ENCODE assay signal across 10 cellular contexts in genomic region chr3:195094211-195094921, GRCh38.
DNase-seq lines count a peak whose midpoint lies in the region; ATAC-seq and TF ChIP-seq lines count a peak whose summit lies in the region.
"Had no signal": no experiment of that assay in that cellular context is flagged by ENCODE, and none has a peak within 500 bp of the region (broad histone marks: within the 10 kb centered on the region; RNA-seq: fewer than 3 reads in every experiment).

No MANE protein-coding gene starts in this region.

- peaks cover 4% of the 10 kb centered on the region for H3K4me1 Mint-ChIP-seq in CD8-positive, alpha-beta T cell (ENCODE audit: low read depth)

- no peaks in the 10 kb centered on the region for H3K27me3 Mint-ChIP-seq in CD8-positive, alpha-beta T cell (ENCODE audit: low read depth)

- H3K36me3 Mint-ChIP-seq in CD8-positive, alpha-beta T cell = peaks cover 2% of the 10 kb centered on the region
- H3K36me3 Mint-ChIP-seq: activated naive CD4-positive, alpha-beta T cell treated with anti-CD3 and anti-CD28 coated beads, Interleukin-2, amount 10 ng/mL, durations not matched to agents 7 days and 5 days had no signal

- no peaks in the 10 kb centered on the region for H3K9me3 Mint-ChIP-seq in CD8-positive, alpha-beta T cell
- H3K9me3 Mint-ChIP-seq: activated naive CD4-positive, alpha-beta T cell treated with anti-CD3 and anti-CD28 coated beads, Interleukin-2, amount 10 ng/mL, durations not matched to agents 7 days and 5 days had no signal

- H3K9me3 ChIP-seq in right atrium auricular region (no peaks in the 10 kb centered on the region), aorta (ENCODE audit: control insufficient read depth, low read length) (no peaks in the 10 kb centered on the region)
- no peaks in the 10 kb centered on the region for H3K9me3 ChIP-seq in CD8-positive, alpha-beta T cell (ENCODE audit: low read length)

- no peak overlapping the region for H3K27ac Mint-ChIP-seq in CD8-positive, alpha-beta T cell
- H3K27ac Mint-ChIP-seq: activated naive CD4-positive, alpha-beta T cell treated with anti-CD3 and anti-CD28 coated beads, Interleukin-2, amount 10 ng/mL, durations not matched to agents 7 days and 5 days had no signal

- no peak overlapping the region for H3K4me3 Mint-ChIP-seq in CD8-positive, alpha-beta T cell
- H3K4me3 Mint-ChIP-seq: activated naive CD4-positive, alpha-beta T cell treated with anti-CD3 and anti-CD28 coated beads, Interleukin-2, amount 10 ng/mL, durations not matched to agents 7 days and 5 days had no signal

- TF ChIP-seq CTCF in right atrium auricular region (IDR thresholded peaks at IDR 0.05) = no peak
- no peak for TF ChIP-seq CTCF in CD8-positive, alpha-beta T cell (IDR thresholded peaks at IDR 0.05)

- H3K36me3 ChIP-seq in right atrium auricular region (no peaks in the 10 kb centered on the region), aorta (ENCODE audit: control insufficient read depth in 1 of 2, insufficient read depth in 2 of 2, low read length in 1 of 2) (no peaks in the 10 kb centered on the region)
- H3K36me3 ChIP-seq in CD8-positive, alpha-beta T cell (ENCODE audit: insufficient read depth, low read length) = no peaks in the 10 kb centered on the region

- intact Hi-C loops in Right ventricle myocardium inferior (cut with DNase I) (no loop called here), aorta (cut with DNase I) (no loop called here)
- intact Hi-C loops in CD8-positive, alpha-beta T cell (cut with DNase I, micrococcal nuclease) = no loop called here

- DNase-seq in Right ventricle myocardium inferior (ENCODE audit: missing footprints) = peak; percentile 62
- DNase-seq in right atrium auricular region (ENCODE audit: low spot score) = no peak
- peak; percentile 43 to 73 for DNase-seq in aorta
- DNase-seq in CD8-positive, alpha-beta T cell = no peak
- no peak for DNase-seq in NCI-H2081 (lab: John Stamatoyannopoulos, UW)
- DNase-seq in NOMO-1 treated with DMSO at 0.1 percent for 48 hours (lab: John Stamatoyannopoulos, UW; ENCODE audit: unreplicated experiment) = no peak
- DNase-seq: activated naive CD4-positive, alpha-beta T cell treated with anti-CD3 and anti-CD28 coated beads, Interleukin-2, amount 10 ng/mL, durations not matched to agents 7 days and 5 days; MM.1S had no signal

- H3K4me3 ChIP-seq in right atrium auricular region (no peak overlapping the region), aorta (ENCODE audit: low read length in 2 of 2) (no peak overlapping the region)
- H3K4me3 ChIP-seq in CD8-positive, alpha-beta T cell (ENCODE audit: low read depth, low read length) = no peak overlapping the region

- no peak overlapping the region for H3K27ac ChIP-seq in right atrium auricular region
- H3K27ac ChIP-seq in aorta (ENCODE audit: low read depth in 1 of 2, low read length in 2 of 2) = no peak overlapping the region
- H3K27ac ChIP-seq in CD8-positive, alpha-beta T cell (ENCODE audit: low read depth, low read length) = no peak overlapping the region

- H3K27me3 ChIP-seq in right atrium auricular region (no peaks in the 10 kb centered on the region), aorta (ENCODE audit: control insufficient read depth in 1 of 2, insufficient read depth in 2 of 2, low read length in 1 of 2) (no peaks in the 10 kb centered on the region)
- H3K27me3 ChIP-seq in CD8-positive, alpha-beta T cell (ENCODE audit: insufficient read depth, low read length) = no peaks in the 10 kb centered on the region

- H3K4me1 ChIP-seq in right atrium auricular region = peaks cover 0 to 9% of the 10 kb centered on the region in 2 donors
- H3K4me1 ChIP-seq in aorta (ENCODE audit: control insufficient read depth in 1 of 2, insufficient read depth in 2 of 2, low read length in 2 of 2) = no peaks in the 10 kb centered on the region
- H3K4me1 ChIP-seq in CD8-positive, alpha-beta T cell (ENCODE audit: insufficient read depth, low read length) = no peaks in the 10 kb centered on the region

- 94 to 95% methylated on average over 32 of the region's 32 CpGs for WGBS in aorta, 2 donors

- POLR2A ChIA-PET in CD8-positive, alpha-beta T cell (lab: Charles Lee) = no interaction called here

- CTCF ChIA-PET in CD8-positive, alpha-beta T cell (lab: Charles Lee) = no interaction called here

- no peak for ATAC-seq in Right ventricle myocardium inferior
- peak; percentile 58 for ATAC-seq in HG03135 (IDR thresholded peaks at IDR 0.05; ENCODE audit: unreplicated experiment)
- peak; percentile 64 for ATAC-seq in esophagus mucosa
- peak; percentile 15 for ATAC-seq in aorta (ENCODE audit: low FRiP score)
- ATAC-seq in CD8-positive, alpha-beta T cell = no peak

Comparison
In these comparisons a context has a peak if more than half of its experiments do, and no peak if none do; other contexts are left out.
1. DNase-seq: peak in Right ventricle myocardium inferior (single experiment) and aorta (2 of 2); none in right atrium auricular region (single experiment), CD8-positive, alpha-beta T cell (0 of 7), NCI-H2081 (0 of 2) and NOMO-1 treated with DMSO at 0.1 percent for 48 hours (single experiment).
2. ATAC-seq: peak in HG03135 (single experiment), esophagus mucosa (single experiment) and aorta (single experiment); none in Right ventricle myocardium inferior (single experiment) and CD8-positive, alpha-beta T cell (single experiment).